18 cellular contexts compared by ENCODE assay signal in the genomic region with DNA sequence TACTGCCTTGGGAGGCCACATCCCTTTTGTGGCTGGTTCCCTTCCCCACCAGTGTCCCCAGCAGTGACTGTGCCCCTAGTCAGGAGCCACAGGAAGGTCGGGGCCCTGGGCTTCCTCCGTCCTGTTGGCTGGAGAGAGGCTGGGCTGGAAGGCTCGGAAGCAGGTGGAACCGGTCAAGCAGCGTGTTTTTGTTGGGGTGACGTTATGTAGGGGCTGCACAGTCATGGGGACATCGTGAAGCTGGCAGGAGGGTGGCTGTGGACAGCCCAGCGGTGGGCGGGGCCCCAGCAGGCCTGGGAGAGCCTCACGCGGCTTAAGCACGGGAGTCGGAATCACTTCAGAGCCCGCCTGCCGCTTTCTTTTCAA. TPM values are rescaled to one million over a fixed set of nuclear protein-coding genes. Genes with fewer than 3 reads are reported as not detected.
A peak's percentile ranks its signal among the peaks of the same experiment; 100 is the strongest.
DNase-seq lines count a peak whose midpoint lies in the region; ATAC-seq and TF ChIP-seq lines count a peak whose summit lies in the region.
"Had no signal": no experiment of that assay in that cellular context is flagged by ENCODE, and none has a peak within 500 bp of the region (broad histone marks: within the 10 kb centered on the region; RNA-seq: fewer than 3 reads in every experiment).

No MANE protein-coding gene starts in this region.

- H3K56ac ChIP-seq in mesendoderm (ENCODE audit: low read length) = no peak overlapping the region

- DNase-seq in dermis microvascular lymphatic vessel endothelial cell (ENCODE audit: low read depth in 2 of 2) (peak; percentile 89 to 95), left kidney (ENCODE audit: low read depth, low spot score) (peak; percentile 50), mesendoderm (no peak), NCI-H446 treated with DMSO at 0.1 percent for 48 hours (lab: John Stamatoyannopoulos, UW) (no peak)
- DNase-seq in stimulated activated effector memory CD8-positive, alpha-beta T cell treated with anti-CD3 and anti-CD28 coated beads, Interleukin-12 subunit alpha, Interleukin-12 subunit beta, amount 100 ng/mL, for 72 hours (ENCODE audit: low spot score in 2 of 2) = no peak
- DNase-seq: activated CD4-positive, CD25-positive, alpha-beta regulatory T cell; caudate nucleus; CD4-positive, alpha-beta T cell; left colon; NCI-H1436 treated with DMSO at 0.1 percent for 48 hours; NCI-H526; SHP77 treated with DMSO at 0.1 percent for 48 hours; stimulated activated CD4-positive, alpha-beta T cell treated with anti-CD3 and anti-CD28 coated beads, Interleukin-2, amount 100 ng/mL, for 48 hours; stimulated activated naive CD4-positive, alpha-beta T cell had no signal

- H2AFZ ChIP-seq in OCI-LY1 (ENCODE audit: low read length) = no peak overlapping the region

- ATAC-seq in stimulated activated effector memory CD8-positive, alpha-beta T cell treated with anti-CD3 and anti-CD28 coated beads, Interleukin-12 subunit alpha, Interleukin-12 subunit beta, amount 100 ng/mL, for 72 hours = no peak
- no peak for ATAC-seq in HG03045 (IDR thresholded peaks at IDR 0.05; ENCODE audit: unreplicated experiment)
- no peak for ATAC-seq in HG02938 (IDR thresholded peaks at IDR 0.05; ENCODE audit: unreplicated experiment)
- ATAC-seq: left colon had no signal

- peaks cover 7% of the 10 kb centered on the region for H3K4me1 Mint-ChIP-seq in stimulated activated effector memory CD8-positive, alpha-beta T cell treated with anti-CD3 and anti-CD28 coated beads, Interleukin-12 subunit alpha, Interleukin-12 subunit beta, amount 100 ng/mL, for 72 hours

- no peaks in the 10 kb centered on the region for H3K79me1 ChIP-seq in mesendoderm (ENCODE audit: low read length)

- no peak overlapping the region for H3K4me3 Mint-ChIP-seq in stimulated activated effector memory CD8-positive, alpha-beta T cell treated with anti-CD3 and anti-CD28 coated beads, Interleukin-12 subunit alpha, Interleukin-12 subunit beta, amount 100 ng/mL, for 72 hours
- H3K4me3 Mint-ChIP-seq: CD4-positive, alpha-beta T cell; IgD-negative memory B cell had no signal

- no peak overlapping the region for H2BK15ac ChIP-seq in mesendoderm (replicated peaks; ENCODE audit: low read depth)

- H3K9ac ChIP-seq in OCI-LY1 (ENCODE audit: low read length) = no peak overlapping the region
- no peak overlapping the region for H3K9ac ChIP-seq in mesendoderm (ENCODE audit: low read length)

- H3K9me3 Mint-ChIP-seq in stimulated activated effector memory CD8-positive, alpha-beta T cell treated with anti-CD3 and anti-CD28 coated beads, Interleukin-12 subunit alpha, Interleukin-12 subunit beta, amount 100 ng/mL, for 72 hours = no peaks in the 10 kb centered on the region
- H3K9me3 Mint-ChIP-seq: CD4-positive, alpha-beta T cell; IgD-negative memory B cell had no signal

- no peaks in the 10 kb centered on the region for H3K27me3 ChIP-seq in OCI-LY1 (ENCODE audit: insufficient read depth, low read length)
- no peaks in the 10 kb centered on the region for H3K27me3 ChIP-seq in mesendoderm (ENCODE audit: insufficient read depth, low read length, poor library complexity)

- H4K8ac ChIP-seq in mesendoderm (ENCODE audit: low read depth, low read length) = no peak overlapping the region

- H3K36me3 ChIP-seq in OCI-LY1 (ENCODE audit: insufficient read depth, low read length) (peaks cover 86% of the 10 kb centered on the region), mesendoderm (ENCODE audit: control insufficient read depth, insufficient read depth, low read length) (peaks cover 11% of the 10 kb centered on the region)

- 0 out of 2 replicates have a peak, but pooled peaks cover 5% of the 10 kb centered on the region for H3F3A ChIP-seq in OCI-LY1 (ENCODE audit: insufficient read depth, low read length)

- H3K23ac ChIP-seq in mesendoderm (ENCODE audit: low read length) = no peak overlapping the region

- H3K36me3 Mint-ChIP-seq in stimulated activated effector memory CD8-positive, alpha-beta T cell treated with anti-CD3 and anti-CD28 coated beads, Interleukin-12 subunit alpha, Interleukin-12 subunit beta, amount 100 ng/mL, for 72 hours = peaks cover 76% of the 10 kb centered on the region

- H3K4ac ChIP-seq in mesendoderm (ENCODE audit: low read depth, low read length) = no peak overlapping the region

- H2BK5ac ChIP-seq in mesendoderm (ENCODE audit: low read length) = no peak overlapping the region

- no peaks in the 10 kb centered on the region for H4K20me1 ChIP-seq in OCI-LY1 (ENCODE audit: insufficient read depth, low read length)

- H3K27ac Mint-ChIP-seq in stimulated activated effector memory CD8-positive, alpha-beta T cell treated with anti-CD3 and anti-CD28 coated beads, Interleukin-12 subunit alpha, Interleukin-12 subunit beta, amount 100 ng/mL, for 72 hours = peak overlapping the region; percentile 79
- H3K27ac Mint-ChIP-seq: CD4-positive, alpha-beta T cell had no signal

- H4K5ac ChIP-seq in mesendoderm (ENCODE audit: low read length) = no peak overlapping the region

- H3K18ac ChIP-seq in mesendoderm (ENCODE audit: low read length) = no peak overlapping the region

- H3K9me3 ChIP-seq in OCI-LY1 (ENCODE audit: low read length) = no peaks in the 10 kb centered on the region

- WGBS in mesendoderm (ENCODE audit: extremely low coverage, insufficient coverage, low lambda C conversion rate) = no CpG with 5 or more reads among the region's 15 CpGs

- H2AK5ac ChIP-seq in mesendoderm (ENCODE audit: low read length) = no peak overlapping the region

- no peaks in the 10 kb centered on the region for H3K9me2 ChIP-seq in OCI-LY1 (ENCODE audit: low read depth, low read length)

- H3K4me2 ChIP-seq in OCI-LY1 (ENCODE audit: low read length) (no peak overlapping the region), mesendoderm (ENCODE audit: low read length) (no peak overlapping the region)

- TF ChIP-seq CTCF in OCI-LY1 (IDR thresholded peaks at IDR 0.05; ENCODE audit: low read length) = no peak

- H2BK120ac ChIP-seq in mesendoderm (ENCODE audit: low read depth, low read length) = no peak overlapping the region

- H3K79me2 ChIP-seq in OCI-LY1 (ENCODE audit: insufficient read depth, low read length) (no peaks in the 10 kb centered on the region), mesendoderm (ENCODE audit: control insufficient read depth, insufficient read depth, low read length) (no peaks in the 10 kb centered on the region)

- H3K4me1 ChIP-seq in OCI-LY1 (ENCODE audit: insufficient read depth, low read length, severe bottlenecking) = peaks cover 46% of the 10 kb centered on the region
- no peaks in the 10 kb centered on the region for H3K4me1 ChIP-seq in mesendoderm (ENCODE audit: control insufficient read depth, low read depth, low read length)

- H3K4me3 ChIP-seq in OCI-LY1 (ENCODE audit: low read depth, low read length, poor library complexity, severe bottlenecking) = no peak overlapping the region
- no peak overlapping the region for H3K4me3 ChIP-seq in mesendoderm (ENCODE audit: low read length)

- H3K27ac ChIP-seq in OCI-LY1 (ENCODE audit: low read depth, low read length, poor library complexity, severe bottlenecking) (peak overlapping the region; percentile 53), mesendoderm (ENCODE audit: low read depth, low read length) (no peak overlapping the region)

RNA-seq across cellular contexts. Expression of a gene that starts 10.1 kb away (rescaled TPM):
- total RNA-seq in dermis microvascular lymphatic vessel endothelial cell = 10.0 and 11.0 TPM in 2 replicates
- 23.4 TPM for polyA plus RNA-seq in mesendoderm (2013, experiment 1 of 2)
- polyA plus RNA-seq in mesendoderm (2013, experiment 2 of 2) = 23.7 TPM

RNA-seq across cellular contexts. Expression of a gene that starts 10.5 kb away (rescaled TPM):
- total RNA-seq in dermis microvascular lymphatic vessel endothelial cell = 58.0 and 101 TPM in 2 replicates
- 32.3 TPM for polyA plus RNA-seq in mesendoderm (2013, experiment 1 of 2)
- 31.1 TPM for polyA plus RNA-seq in mesendoderm (2013, experiment 2 of 2)

Comparison
In these comparisons a context has a peak if more than half of its experiments do, and no peak if none do; other contexts are left out.
1. DNase-seq: peak in dermis microvascular lymphatic vessel endothelial cell (2 of 2) and left kidney (single experiment); none in stimulated activated effector memory CD8-positive, alpha-beta T cell treated with anti-CD3 and anti-CD28 coated beads, Interleukin-12 subunit alpha, Interleukin-12 subunit beta, amount 100 ng/mL, for 72 hours (0 of 2), mesendoderm (single experiment) and NCI-H446 treated with DMSO at 0.1 percent for 48 hours (single experiment).